ENCODE assay signal across 3 cellular contexts in genomic region chr15:82387209-82387608, GRCh38. TPM values are rescaled to one million over a fixed set of nuclear protein-coding genes. Genes with fewer than 3 reads are reported as not detected.
DNase-seq lines count a peak whose midpoint lies in the region; ATAC-seq, FAIRE-seq and TF ChIP-seq lines count a peak whose summit lies in the region.
"Not testable (repeated sequence)": the region's sequence is repeated elsewhere in the genome, so short reads cannot be mapped to it uniquely, and the experiment has no call there.
"Had no signal": no experiment of that assay in that cellular context is flagged by ENCODE, and none has a peak within 500 bp of the region (broad histone marks: within the 10 kb centered on the region; RNA-seq: fewer than 3 reads in every experiment).

No MANE protein-coding gene starts in this region.

- CTCF ChIA-PET in K562 (lab: Yijun Ruan, JAX; ENCODE audit: low intra/inter-chr PET ratio) = not testable (repeated sequence)

- intact Hi-C loops in K562 (cut with micrococcal nuclease) = not testable (repeated sequence)

- not testable (repeated sequence) for TF ChIP-seq CTCF in K562 (IDR thresholded peaks at IDR 0.05 in 2 of 3, conservative IDR thresholded peaks at IDR 0.05 in 1 of 3; ENCODE audit: insufficient read depth in 2 of 3, low read depth in 1 of 3, low read length in 3 of 3)

- H3K9me3 ChIP-seq in K562 (replicated peaks; ENCODE audit: control insufficient read depth, insufficient read depth, low read depth, low read length) = not testable (repeated sequence)

- H4K20me1 ChIP-seq in K562 (replicated peaks; ENCODE audit: control insufficient read depth, insufficient read depth, low read length) = not testable (repeated sequence)

- peak overlapping the region in 1 of 2 experiments; percentile 40; a peak in 1 of 4 replicates for H3K9ac ChIP-seq in K562 (ENCODE audit: insufficient read depth in 1 of 2, low read depth in 2 of 2, low read length in 2 of 2)

- not testable (repeated sequence) for TF ChIP-seq RAD21 in K562 (CRISPR knock-in tag; conservative IDR thresholded peaks at IDR 0.05 in 1 of 2, IDR thresholded peaks at IDR 0.05 in 1 of 2)

- H3K4me2 ChIP-seq in K562 (ENCODE audit: insufficient read depth, low read length) = not testable (repeated sequence)

- not testable (repeated sequence) for H3K36me3 ChIP-seq in K562 (ENCODE audit: control insufficient read depth, insufficient read depth, low read length)

- H3K79me2 ChIP-seq in K562 (ENCODE audit: control insufficient read depth, insufficient read depth, low read length) = peaks cover 35% of the 10 kb centered on the region; the same call in 2 of the 3 replicates

- H3K4me3 ChIP-seq in K562 = not testable (repeated sequence)

- BruUV-seq in K562 (replicated peaks; lab: Mats Ljungman, UMichigan) = not testable (repeated sequence)

- DNase-seq in OCI-M1 (lab: John Stamatoyannopoulos, UW) = peak; percentile 48
- not testable (repeated sequence) for DNase-seq in K562 (ENCODE audit: extremely low read depth in 1 of 4, low spot score in 3 of 4)

- H3K27ac ChIP-seq in K562 (ENCODE audit: extremely low read depth, low read depth, low read length) = peak overlapping the region; percentile 69; the same call in 2 of the 3 replicates

- H2AFZ ChIP-seq in K562 (ENCODE audit: low read depth, low read length) = not testable (repeated sequence)

- not testable (repeated sequence) for TF ChIP-seq POLR2A in K562 (conservative IDR thresholded peaks at IDR 0.05)

- peaks cover 0 to 14% of the 10 kb centered on the region in 2 experiments; a peak in 4 of 5 replicates for H3K4me1 ChIP-seq in K562 (replicated peaks in 1 of 2; ENCODE audit: control insufficient read depth in 2 of 2, insufficient read depth in 2 of 2, low read length in 2 of 2)

- not testable (repeated sequence) for H3K27me3 ChIP-seq in K562 (ENCODE audit: control insufficient read depth in 2 of 2, insufficient read depth in 2 of 2, low read length in 2 of 2)

- FAIRE-seq in K562 (lab: Jason Lieb, UNC) = not testable (repeated sequence)

- ATAC-seq in K562 = not testable (repeated sequence)

- in situ Hi-C loops in K562 (cut with MboI) = loop anchor here (25.0 kb wide), 1 partner anchor 1950 kb away; no protein-coding TSS in a partner anchor

- H3K9me1 ChIP-seq in K562 (ENCODE audit: control insufficient read depth, insufficient read depth, low read length) = not testable (repeated sequence)

- POLR2A ChIA-PET in K562 (lab: Yijun Ruan, JAX) = not testable (repeated sequence)

- TF ChIP-seq EP300 in K562 (IDR thresholded peaks at IDR 0.05; ENCODE audit: low read length) = not testable (repeated sequence)

TF ChIP-seq in K562, 482 proteins besides CTCF, POLR2A, EP300 and RAD21:
- TF ChIP-seq MEIS2 (IDR thresholded peaks at IDR 0.05; ENCODE audit: partially characterized antibody) (peak; percentile 70), FOXK2 (conservative IDR thresholded peaks at IDR 0.05 in 1 of 2, IDR thresholded peaks at IDR 0.05 in 1 of 2; ENCODE audit: low read depth in 2 of 2) (peak; percentile 49 to 51; a peak in 2 of 4 replicates), ZNF121 (CRISPR knock-in tag; conservative IDR thresholded peaks at IDR 0.05) (peak; percentile 51; the same call in 1 of the 2 replicates), SMARCA4 (IDR thresholded peaks at IDR 0.05) (0 out of 2 replicates have a peak, but pooled peaks have one; percentile 12), PKNOX1 (IDR thresholded peaks at IDR 0.05) (peak; percentile 68), SMARCE1 (IDR thresholded peaks at IDR 0.05) (0 out of 2 replicates have a peak, but pooled peaks have one; percentile 17), PBX2 (tag; conservative IDR thresholded peaks at IDR 0.05; ENCODE audit: low read depth) (peak; percentile 51; the same call in 1 of the 2 replicates)
- TF ChIP-seq PBX2 (CRISPR knock-in tag; IDR thresholded peaks at IDR 0.05; ENCODE audit: low read depth) = not testable (repeated sequence)

RNA-seq across cellular contexts. Expression of gene GOLGA6L10, which starts 37.9 kb away (rescaled TPM):
- total RNA-seq in K562 (2011; cell fraction: chromatin; rRNA removed; ENCODE audit: low replicate concordance) = 10.5 and 22.9 TPM in 2 replicates
- 4.5 and 5.5 TPM in 2 replicates for total RNA-seq in K562 (2011; cell fraction: nucleolus; rRNA removed)
- total RNA-seq in K562 (2011; cell fraction: nucleoplasm; rRNA removed) = 22.1 and 29.5 TPM in 2 replicates
- total RNA-seq in K562 (2014; rRNA removed) (2.4 and 2.7 TPM in 2 replicates), K562 (2014; rRNA removed; fragmentation: Illumina TruSeq; extraction: Trizol) (1.9 and 3.0 TPM in 2 replicates), K562 (2015; rRNA removed; fragmentation: Illumina TruSeq; extraction: Trizol) (2.0 TPM in 2 replicates), K562 (2021) (2.2 TPM in 2 replicates)
- polyA plus RNA-seq in K562 (2011; rRNA removed) (4.0 and 4.1 TPM in 2 replicates), K562 (2014; fragmentation: Illumina TruSeq; extraction: Trizol) (1.5 and 2.0 TPM in 2 replicates), K562 (2014; fragmentation: Nextera tagmentation; extraction: Ambion mirVana) (under 1 TPM; 0.32 to 0.34 TPM), K562 (2014; rRNA removed) (2.7 and 7.1 TPM in 2 replicates)
- polyA plus RNA-seq in K562 (2011; cell fraction: cytosol; rRNA removed) = 0.22 and 0.60 TPM in 2 replicates
- 6.1 and 8.4 TPM in 2 replicates for polyA plus RNA-seq in K562 (2011; cell fraction: nucleus; rRNA removed)
- polyA plus RNA-seq in K562 (2012) = 1.3 and 3.8 TPM in 2 replicates
- 2.1 and 2.2 TPM in 2 replicates for polyA minus RNA-seq in K562 (2011; rRNA and poly(A)+ RNA removed)
- 0.86 TPM in 1 of 2 replicates, not detected in the other for polyA minus RNA-seq in K562 (2011; cell fraction: cytosol; rRNA and poly(A)+ RNA removed)
- polyA minus RNA-seq in K562 (2011; cell fraction: nucleus; rRNA and poly(A)+ RNA removed) = 3.4 and 7.1 TPM in 2 replicates
- polyA plus RNA-seq: CD14-positive monocyte had no signal

RNA-seq across cellular contexts. Expression of gene GOLGA6L9, which starts 42.4 kb away (rescaled TPM):
- 8.5 and 32.2 TPM in 2 replicates for total RNA-seq in K562 (2011; cell fraction: chromatin; rRNA removed; ENCODE audit: low replicate concordance)
- 4.3 and 5.4 TPM in 2 replicates for total RNA-seq in K562 (2011; cell fraction: nucleolus; rRNA removed)
- 17.6 and 27.0 TPM in 2 replicates for total RNA-seq in K562 (2011; cell fraction: nucleoplasm; rRNA removed)
- total RNA-seq in K562 (2014; rRNA removed) (6.4 and 7.0 TPM in 2 replicates), K562 (2014; rRNA removed; fragmentation: Illumina TruSeq; extraction: Trizol) (4.0 and 4.4 TPM in 2 replicates), K562 (2015; rRNA removed; fragmentation: Illumina TruSeq; extraction: Trizol) (4.9 and 5.8 TPM in 2 replicates), K562 (2021) (2.6 and 3.2 TPM in 2 replicates)
- polyA plus RNA-seq in K562 (2011; rRNA removed) (5.7 and 6.8 TPM in 2 replicates), K562 (2014; fragmentation: Illumina TruSeq; extraction: Trizol) (6.7 and 7.0 TPM in 2 replicates), K562 (2014; fragmentation: Nextera tagmentation; extraction: Ambion mirVana) (1 to 10 TPM; 1.1 to 1.2 TPM), K562 (2014; rRNA removed) (7.9 and 11.4 TPM in 2 replicates)
- polyA plus RNA-seq in K562 (2011; cell fraction: cytosol; rRNA removed) = 0.72 and 1.5 TPM in 2 replicates
- 13.4 and 13.7 TPM in 2 replicates for polyA plus RNA-seq in K562 (2011; cell fraction: nucleus; rRNA removed)
- 4.4 and 8.5 TPM in 2 replicates for polyA plus RNA-seq in K562 (2012)
- polyA minus RNA-seq in K562 (2011; rRNA and poly(A)+ RNA removed) = 4.3 and 4.4 TPM in 2 replicates
- polyA minus RNA-seq in K562 (2011; cell fraction: cytosol; rRNA and poly(A)+ RNA removed) = 0.18 and 0.29 TPM in 2 replicates
- polyA minus RNA-seq in K562 (2011; cell fraction: nucleus; rRNA and poly(A)+ RNA removed) = 4.0 and 5.3 TPM in 2 replicates
- polyA plus RNA-seq: CD14-positive monocyte had no signal
